ENCODE assay signal across 8 cellular contexts in the genomic region with DNA sequence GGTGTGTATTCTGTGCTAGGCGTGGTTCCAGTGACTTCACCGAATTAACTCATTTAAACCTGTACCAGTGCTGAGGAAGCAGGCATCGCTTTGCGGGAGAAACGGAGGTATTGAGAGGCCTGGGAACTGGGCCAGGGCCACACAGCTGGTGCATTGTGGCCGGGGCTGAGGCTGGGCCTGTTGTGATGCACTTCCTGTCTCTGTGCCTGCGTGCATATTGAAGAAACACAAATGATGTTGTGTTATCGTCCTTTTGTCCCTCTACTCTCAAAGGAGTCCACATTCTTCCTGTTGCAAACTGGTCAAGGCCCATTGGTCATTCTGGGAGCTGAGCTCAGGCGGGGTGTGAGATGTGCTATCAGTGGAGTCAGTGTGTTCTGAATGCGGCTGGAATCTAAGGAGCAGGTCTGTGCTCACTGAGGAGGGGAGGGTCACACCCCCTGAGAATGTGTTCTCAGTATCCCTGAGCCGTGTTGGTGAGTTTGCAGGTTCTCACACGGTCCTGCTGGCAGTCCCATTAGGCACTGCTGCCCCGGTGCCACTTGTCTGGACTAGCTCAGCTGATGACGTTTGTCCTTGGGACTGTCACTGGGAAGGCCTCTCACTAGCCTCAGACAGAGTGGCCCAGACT.
DNase-seq lines count a peak whose midpoint lies in the region; ATAC-seq and TF ChIP-seq lines count a peak whose summit lies in the region.

No MANE protein-coding gene starts in this region.

- WGBS in body of pancreas, 2 donors: 47 to 54% methylated on average over 9 to 14 of the region's 14 CpGs

- H3K27me3 ChIP-seq in body of pancreas (no peaks in the 10 kb centered on the region), left lung (no peaks in the 10 kb centered on the region)

- intact Hi-C loops in body of pancreas (cut with DNase I) (no loop called here), left lung (cut with DNase I) (no loop called here)

- H3K4me3 ChIP-seq in body of pancreas (no peak overlapping the region), left lung (no peak overlapping the region)

- ATAC-seq in body of pancreas (peak; percentile 59), left lung (peak; percentile 54)

- TF ChIP-seq CTCF in body of pancreas (IDR thresholded peaks at IDR 0.05) (no peak), left lung (IDR thresholded peaks at IDR 0.05) (no peak), GM13977 (IDR thresholded peaks at IDR 0.05; ENCODE audit: extremely low read depth, insufficient read depth, missing control alignments) (no peak)

- no peaks in the 10 kb centered on the region for H3K36me3 ChIP-seq in body of pancreas (replicated peaks in 1 of 2; ENCODE audit: insufficient read depth in 1 of 2, low read depth in 2 of 2)
- peaks cover 0 to 9% of the 10 kb centered on the region in 2 donors for H3K36me3 ChIP-seq in left lung

- TF ChIP-seq POLR2A in body of pancreas (IDR thresholded peaks at IDR 0.05): no peak

- in situ Hi-C loops in GM13977 (cut with MboI; ENCODE audit: low pct_unique_long_range_greater_than_20kb, low sequenced_read_pairs, unreplicated experiment): no loop called here

- peak; percentile 25 for DNase-seq in stimulated activated CD4-positive, alpha-beta T cell treated with anti-CD3 and anti-CD28 coated beads, Interleukin-1b, Interleukin-23, amount 100 ng/mL, for 48 hours
- DNase-seq in stimulated activated CD4-positive, alpha-beta T cell treated with anti-CD3 and anti-CD28 coated beads, Interleukin-4, amount 100 ng/mL, for 1 hour: no peak
- DNase-seq in NCI-H2196 treated with DMSO at 0.1 percent for 48 hours (lab: John Stamatoyannopoulos, UW; ENCODE audit: unreplicated experiment): peak; percentile 38
- DNase-seq in body of pancreas: peak; percentile 19 to 57 (median 41)
- DNase-seq in left lung: no peak
- peak; percentile 83 for DNase-seq in superior temporal gyrus (ENCODE audit: extremely low spot score)
- no peak for DNase-seq in NCI-H345 treated with DMSO at 0.1 percent for 48 hours (lab: John Stamatoyannopoulos, UW; ENCODE audit: unreplicated experiment)
- DNase-seq in GM13977 (ENCODE audit: low spot score): no peak

- H3K27ac ChIP-seq in body of pancreas (peak overlapping the region in 3 of 4 donors; percentile 9 to 54 (median 47)), left lung (peak overlapping the region; percentile 53 to 68)

- H3K9me3 ChIP-seq in body of pancreas (no peaks in the 10 kb centered on the region), left lung (no peaks in the 10 kb centered on the region)

- peaks cover 13% of the 10 kb centered on the region for H3K4me1 ChIP-seq in body of pancreas
- peaks cover 0 to 25% of the 10 kb centered on the region in 2 donors for H3K4me1 ChIP-seq in left lung

Comparison
In these comparisons a context has a peak if more than half of its experiments do, and no peak if none do; other contexts are left out.
1. DNase-seq: peak in stimulated activated CD4-positive, alpha-beta T cell treated with anti-CD3 and anti-CD28 coated beads, Interleukin-1b, Interleukin-23, amount 100 ng/mL, for 48 hours (single experiment), NCI-H2196 treated with DMSO at 0.1 percent for 48 hours (single experiment), body of pancreas (4 of 4) and superior temporal gyrus (single experiment); none in stimulated activated CD4-positive, alpha-beta T cell treated with anti-CD3 and anti-CD28 coated beads, Interleukin-4, amount 100 ng/mL, for 1 hour (single experiment), left lung (0 of 2), NCI-H345 treated with DMSO at 0.1 percent for 48 hours (single experiment) and GM13977 (single experiment).